In genomic region chr3:133301731-133302130, GRCh38 we compare ENCODE assay signal across 1 cellular context.
TF ChIP-seq lines count a peak whose summit lies in the region.

No MANE protein-coding gene starts in this region.

TF ChIP-seq in SK-N-SH, 30 proteins besides CTCF, POLR2A, EP300 and RAD21 (continued from another document):
- TF ChIP-seq MAX (IDR thresholded peaks at IDR 0.05; ENCODE audit: low read depth) (no peak), FOXJ3 (CRISPR knock-in tag; IDR thresholded peaks at IDR 0.05) (no peak), POLR2AphosphoS5 (IDR thresholded peaks at IDR 0.05; ENCODE audit: low read depth, low read length) (no peak)
